In the genomic region with DNA sequence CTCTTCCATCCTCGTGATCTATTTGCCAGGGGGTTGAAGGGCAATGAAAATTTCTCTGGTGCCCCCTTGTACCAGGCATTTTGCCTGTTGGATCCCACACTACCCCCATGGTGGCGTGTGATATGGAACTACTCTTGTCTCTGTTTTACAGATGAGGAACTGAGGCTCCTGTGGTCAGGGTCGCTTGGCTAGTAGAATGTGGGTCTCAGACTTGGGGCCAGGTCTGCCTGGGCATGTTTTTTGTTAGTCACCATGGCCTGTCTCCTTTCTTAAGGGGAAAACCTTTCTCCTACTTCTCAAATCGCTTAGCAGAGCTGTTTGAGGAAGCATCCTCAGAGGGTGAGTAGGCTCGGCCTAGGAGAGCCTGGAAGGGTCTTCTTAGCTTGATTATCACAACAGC, we compare ENCODE assay signal across 1 cellular context.
TF ChIP-seq lines count a peak whose summit lies in the region.

No MANE protein-coding gene starts in this region.

TF ChIP-seq in H1, 55 proteins besides CTCF, POLR2A, EP300 and RAD21:
- TF ChIP-seq TEAD4 (IDR thresholded peaks at IDR 0.05; ENCODE audit: low read depth, low read length) (no peak), YY1 (IDR thresholded peaks at IDR 0.05; ENCODE audit: low read depth, low read length) (no peak), EGR1 (IDR thresholded peaks at IDR 0.05; ENCODE audit: borderline replicate concordance, low read depth, low read length) (no peak), BCL11A (IDR thresholded peaks at IDR 0.05; ENCODE audit: low read depth in 2 of 2, low read length in 2 of 2) (no peak), SRF (IDR thresholded peaks at IDR 0.05; ENCODE audit: low read depth, low read length) (no peak), SP2 (IDR thresholded peaks at IDR 0.05; ENCODE audit: low read length) (no peak), RXRA (IDR thresholded peaks at IDR 0.05; ENCODE audit: insufficient read depth, low read depth, low read length) (no peak), CEBPB (IDR thresholded peaks at IDR 0.05; ENCODE audit: low read depth, low read length) (no peak), NRF1 (IDR thresholded peaks at IDR 0.05; ENCODE audit: low read depth, low read length) (no peak), KDM4A (IDR thresholded peaks at IDR 0.05; ENCODE audit: low read depth, low read length, severe bottlenecking) (no peak)
- TF ChIP-seq, protein P1, sequence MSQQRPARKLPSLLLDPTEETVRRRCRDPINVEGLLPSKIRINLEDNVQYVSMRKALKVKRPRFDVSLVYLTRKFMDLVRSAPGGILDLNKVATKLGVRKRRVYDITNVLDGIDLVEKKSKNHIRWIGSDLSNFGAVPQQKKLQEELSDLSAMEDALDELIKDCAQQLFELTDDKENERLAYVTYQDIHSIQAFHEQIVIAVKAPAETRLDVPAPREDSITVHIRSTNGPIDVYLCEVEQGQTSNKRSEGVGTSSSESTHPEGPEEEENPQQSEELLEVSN (IDR thresholded peaks at IDR 0.05) = no peak
- TF ChIP-seq, protein P2, sequence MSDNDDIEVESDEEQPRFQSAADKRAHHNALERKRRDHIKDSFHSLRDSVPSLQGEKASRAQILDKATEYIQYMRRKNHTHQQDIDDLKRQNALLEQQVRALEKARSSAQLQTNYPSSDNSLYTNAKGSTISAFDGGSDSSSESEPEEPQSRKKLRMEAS (IDR thresholded peaks at IDR 0.05) = no peak
TF ChIP-seq in H1: peak in this region for 0.
